Comparison of ENCODE assay signal across 18 cellular contexts in genomic region chr17:61161615-61162134, GRCh38.
"Had no signal": no experiment of that assay in that cellular context is flagged by ENCODE, and none has a peak within 500 bp of the region (broad histone marks: within the 10 kb centered on the region; RNA-seq: fewer than 3 reads in every experiment).

No MANE protein-coding gene starts in this region.

- ATAC-seq: gastrocnemius medialis; lower lobe of right lung; naive thymus-derived CD4-positive, alpha-beta T cell; sciatic nerve had no signal

- DNase-seq: activated CD4-positive, alpha-beta T cell treated with anti-CD3 and anti-CD28 coated beads, Interleukin-2, amount 50 U/mL, for 4 hours; activated CD4-positive, CD25-positive, alpha-beta regulatory T cell treated with anti-CD3 and anti-CD28 coated beads, Interleukin-2, amount 50 U/mL, for 72 hours; activated gamma-delta T cell; activated naive CD8-positive, alpha-beta T cell treated with anti-CD3 and anti-CD28 coated beads, Interleukin-2, amount 10 ng/mL, durations not matched to agents 7 days and 5 days; activated T-cell treated with anti-CD3 and anti-CD28 coated beads, Interleukin-2, amount 50 U/mL, for 48 hours; caudate nucleus; colonic mucosa; effector CD4-positive, alpha-beta T cell; gastrocnemius medialis; lower lobe of right lung; occipital lobe; stimulated activated CD4-positive, alpha-beta T cell treated with anti-CD3 and anti-CD28 coated beads, Interleukin-2, amount 100 ng/mL, for 24 hours; stimulated activated naive CD4-positive, alpha-beta T cell had no signal

- H3K27ac ChIP-seq: colonic mucosa, gastrocnemius medialis, lower lobe of right lung, prostate gland, thoracic aorta, vagina had no signal

- H3K36me3 ChIP-seq: colonic mucosa, gastrocnemius medialis, lower lobe of right lung, prostate gland, thoracic aorta, vagina had no signal

- H3K27me3 ChIP-seq: colonic mucosa, gastrocnemius medialis, vagina had no signal

- H3K9me3 ChIP-seq: colonic mucosa, gastrocnemius medialis, lower lobe of right lung, prostate gland, thoracic aorta, vagina had no signal

- H3K4me3 ChIP-seq: colonic mucosa, gastrocnemius medialis, lower lobe of right lung, prostate gland, thoracic aorta, vagina had no signal

- H3K4me1 ChIP-seq: colonic mucosa, lower lobe of right lung, prostate gland had no signal
